Comparison of ENCODE assay signal across 10 cellular contexts in genomic region chr3:136305879-136306278, GRCh38. TPM values are rescaled to one million over a fixed set of nuclear protein-coding genes. Genes with fewer than 3 reads are reported as not detected.
A peak's percentile ranks its signal among the peaks of the same experiment; 100 is the strongest.
DNase-seq lines count a peak whose midpoint lies in the region; ATAC-seq and TF ChIP-seq lines count a peak whose summit lies in the region.
"Had no signal": no experiment of that assay in that cellular context is flagged by ENCODE, and none has a peak within 500 bp of the region (broad histone marks: within the 10 kb centered on the region; RNA-seq: fewer than 3 reads in every experiment).

No MANE protein-coding gene starts in this region.

- H3K9ac ChIP-seq in colonic mucosa (ENCODE audit: low read depth in 2 of 2, low read length in 2 of 2): no peak overlapping the region

- H3K36me3 ChIP-seq in cardiac muscle cell: no peaks in the 10 kb centered on the region
- H3K36me3 ChIP-seq in colonic mucosa: no peaks in the 10 kb centered on the region

- H3K9me3 ChIP-seq in cardiac muscle cell (ENCODE audit: low read depth) (no peaks in the 10 kb centered on the region), colonic mucosa (no peaks in the 10 kb centered on the region)

- H3K27me3 ChIP-seq in cardiac muscle cell (no peaks in the 10 kb centered on the region), colonic mucosa (no peaks in the 10 kb centered on the region)

- ATAC-seq in left ventricle myocardium superior (no peak), GM21360 (IDR thresholded peaks at IDR 0.05; ENCODE audit: unreplicated experiment) (no peak), GM18858 (IDR thresholded peaks at IDR 0.05; ENCODE audit: unreplicated experiment) (no peak)

- DNase-seq in cardiac muscle cell (ENCODE audit: low read depth in 1 of 2, low spot score in 1 of 2): peak in 1 of 2 donors; percentile 55
- no peak for DNase-seq in left ventricle myocardium superior
- DNase-seq in NCI-H2029 treated with DMSO at 0.1 percent for 48 hours (lab: John Stamatoyannopoulos, UW): peak; percentile 44
- DNase-seq in colonic mucosa: no peak
- DNase-seq in stromal cell of bone marrow (ENCODE audit: low read depth): peak; percentile 36
- no peak for DNase-seq in effector CD8-positive, alpha-beta T cell (lab: John Stamatoyannopoulos, UW)
- DNase-seq: activated naive CD4-positive, alpha-beta T cell; stimulated activated CD4-positive, alpha-beta T cell treated with anti-CD3 and anti-CD28 coated beads, Interleukin-4, amount 100 ng/mL, for 1 hour had no signal

- intact Hi-C loops in left ventricle myocardium superior (cut with micrococcal nuclease): no loop called here
- intact Hi-C loops in colonic mucosa (cut with DNase I): loop anchor here (10.0 kb wide), 2 partner anchors 709 to 1771 kb away; no protein-coding TSS in a partner anchor

- no peaks in the 10 kb centered on the region for H3K4me1 ChIP-seq in cardiac muscle cell (ENCODE audit: low read depth)
- no peaks in the 10 kb centered on the region for H3K4me1 ChIP-seq in colonic mucosa

- H3K27ac ChIP-seq in cardiac muscle cell (no peak overlapping the region), colonic mucosa (no peak overlapping the region)

- H3K4me3 ChIP-seq in cardiac muscle cell (no peak overlapping the region), colonic mucosa (no peak overlapping the region)

- TF ChIP-seq CTCF in cardiac muscle cell (IDR thresholded peaks at IDR 0.05; ENCODE audit: low read depth, low read length) (peak; percentile 51), colonic mucosa (IDR thresholded peaks at IDR 0.05) (peak; percentile 33)

RNA-seq across cellular contexts. Expression of gene PCCB, which starts 55.7 kb away (rescaled TPM):
- total RNA-seq in cardiac muscle cell (65.8 and 74.0 TPM in 2 replicates), left ventricle myocardium superior (100 TPM), colonic mucosa (10 to 100 TPM; 60.0 to 67.0 TPM)
- 57.8 and 77.1 TPM in 2 replicates for polyA plus RNA-seq in cardiac muscle cell

Comparison
In these comparisons a context has a peak if more than half of its experiments do, and no peak if none do; other contexts are left out.
1. DNase-seq: peak in NCI-H2029 treated with DMSO at 0.1 percent for 48 hours (single experiment) and stromal cell of bone marrow (single experiment); none in left ventricle myocardium superior (single experiment), colonic mucosa (single experiment) and effector CD8-positive, alpha-beta T cell (single experiment).